ENCODE assay signal across 12 cellular contexts in the genomic region with DNA sequence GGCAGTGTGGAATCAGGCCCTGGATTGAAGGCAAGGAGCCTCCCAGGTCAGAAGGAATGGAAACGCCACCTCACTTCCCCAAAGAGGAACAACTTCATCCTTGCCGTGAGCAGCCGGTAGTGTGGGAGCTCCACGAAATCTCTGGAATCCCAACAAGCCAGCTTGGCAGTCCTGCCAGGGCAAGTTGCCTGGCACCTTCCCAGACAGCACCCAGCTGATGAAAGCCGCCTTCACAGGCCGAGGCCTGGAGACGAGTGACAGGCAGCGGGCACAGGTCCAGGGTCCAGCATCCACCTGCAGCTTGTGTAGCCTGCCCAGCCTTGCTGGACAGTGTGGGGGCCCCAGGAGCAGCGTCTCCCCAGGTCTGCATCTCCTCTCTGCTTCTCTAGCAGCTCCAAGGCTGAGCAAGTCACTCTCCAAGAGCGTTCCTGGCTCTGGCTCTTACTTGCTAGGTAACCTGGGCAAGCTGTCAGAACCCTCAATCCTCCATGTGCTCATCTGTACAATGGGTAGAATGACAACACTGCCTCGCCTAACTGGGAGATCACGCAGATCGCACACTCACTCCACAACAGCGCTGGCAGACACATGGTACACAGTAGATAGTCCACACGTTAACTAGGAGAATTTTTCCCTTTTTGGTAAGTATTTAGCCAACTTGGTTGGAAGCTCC. TPM values are rescaled to one million over a fixed set of nuclear protein-coding genes. Genes with fewer than 3 reads are reported as not detected.
A peak's percentile ranks its signal among the peaks of the same experiment; 100 is the strongest.
DNase-seq lines count a peak whose midpoint lies in the region; ATAC-seq and TF ChIP-seq lines count a peak whose summit lies in the region.
"Had no signal": no experiment of that assay in that cellular context is flagged by ENCODE, and none has a peak within 500 bp of the region (broad histone marks: within the 10 kb centered on the region; RNA-seq: fewer than 3 reads in every experiment).

No MANE protein-coding gene starts in this region.

- no peaks in the 10 kb centered on the region for H3K36me3 Mint-ChIP-seq in endothelial cell (ENCODE audit: low read depth, unreplicated experiment)
- no peaks in the 10 kb centered on the region for H3K36me3 Mint-ChIP-seq in naive thymus-derived CD4-positive, alpha-beta T cell

- H3K4me1 ChIP-seq in lung (ENCODE audit: control insufficient read depth in 2 of 2, insufficient read depth in 2 of 2, low read length in 2 of 2), result peaks cover 0 to 28% of the 10 kb centered on the region in 2 donors
- peaks cover 10% of the 10 kb centered on the region for H3K4me1 ChIP-seq in ovary (ENCODE audit: insufficient read depth)
- peaks cover 17% of the 10 kb centered on the region in 2 donors for H3K4me1 ChIP-seq in naive thymus-derived CD4-positive, alpha-beta T cell (ENCODE audit: control insufficient read depth in 2 of 2, insufficient read depth in 2 of 2, low read length in 2 of 2)

- intact Hi-C loops in ovary (cut with DNase I), result no loop called here
- intact Hi-C loops in naive thymus-derived CD4-positive, alpha-beta T cell (cut with micrococcal nuclease), result no loop called here

- TF ChIP-seq POLR2A in ovary (IDR thresholded peaks at IDR 0.05), result no peak

- H3K9me3 ChIP-seq in lung (ENCODE audit: control insufficient read depth in 2 of 2, insufficient read depth in 1 of 2, low read length in 1 of 2) (no peaks in the 10 kb centered on the region), ovary (no peaks in the 10 kb centered on the region)
- no peaks in the 10 kb centered on the region for H3K9me3 ChIP-seq in naive thymus-derived CD4-positive, alpha-beta T cell (ENCODE audit: control insufficient read depth in 2 of 3, low read length in 3 of 3)
- H3K9me3 ChIP-seq: vagina had no signal

- H3K4me1 Mint-ChIP-seq in endothelial cell (ENCODE audit: unreplicated experiment), result peaks cover 18% of the 10 kb centered on the region
- peaks cover 13 to 31% (median 22%) of the 10 kb centered on the region in 7 donors for H3K4me1 Mint-ChIP-seq in naive thymus-derived CD4-positive, alpha-beta T cell

- CTCF ChIA-PET in naive thymus-derived CD4-positive, alpha-beta T cell (lab: Charles Lee), result interaction anchor here (0.8 to 1.1 kb wide), 3 partner anchors 12 to 60 kb away, joined by 3 to 5 read pairs (median 3); no protein-coding TSS in a partner anchor

- H3K36me3 ChIP-seq in lung (ENCODE audit: control insufficient read depth in 2 of 2, insufficient read depth in 2 of 2, low read length in 2 of 2) (no peaks in the 10 kb centered on the region), ovary (no peaks in the 10 kb centered on the region)
- no peaks in the 10 kb centered on the region for H3K36me3 ChIP-seq in naive thymus-derived CD4-positive, alpha-beta T cell (ENCODE audit: control insufficient read depth in 2 of 3, insufficient read depth in 3 of 3, low read length in 3 of 3)
- H3K36me3 ChIP-seq: vagina had no signal

- H3K27ac ChIP-seq in lung (ENCODE audit: low read depth in 1 of 2, low read length in 1 of 2) (no peak overlapping the region), ovary (no peak overlapping the region)
- no peak overlapping the region for H3K27ac ChIP-seq in naive thymus-derived CD4-positive, alpha-beta T cell (ENCODE audit: low read depth, low read length)
- H3K27ac ChIP-seq: vagina had no signal

- POLR2A ChIA-PET in naive thymus-derived CD4-positive, alpha-beta T cell (lab: Charles Lee), result interaction anchor here (0.6 kb wide), 1 partner anchor 54 kb away, joined by 3 read pairs; no protein-coding TSS in a partner anchor

- DNase-seq in A172 (ENCODE audit: low spot score), result peak; percentile 47
- DNase-seq in NCI-H1694 (lab: John Stamatoyannopoulos, UW), result peak; percentile 23
- DNase-seq in endothelial cell (ENCODE audit: low spot score), result no peak
- peak; percentile 78 for DNase-seq in lung (ENCODE audit: low spot score)
- DNase-seq in ovary, result no peak
- no peak for DNase-seq in iPS-NIHi11 (ENCODE audit: low spot score)
- no peak for DNase-seq in naive thymus-derived CD4-positive, alpha-beta T cell
- DNase-seq in glomerular visceral epithelial cell (ENCODE audit: extremely low spot score), result no peak
- DNase-seq: activated gamma-delta T cell, NCI-H1930 had no signal

- H3K4me3 ChIP-seq in lung (no peak overlapping the region), ovary (no peak overlapping the region)
- H3K4me3 ChIP-seq in naive thymus-derived CD4-positive, alpha-beta T cell (ENCODE audit: low read length), result no peak overlapping the region
- H3K4me3 ChIP-seq: vagina had no signal

- 79 to 82% methylated on average over 15 of the region's 15 CpGs for WGBS in lung, 2 donors
- WGBS in ovary, 3 donors, result 68 to 75% (median 75%) methylated on average over 15 of the region's 15 CpGs

- no peaks in the 10 kb centered on the region for H3K27me3 ChIP-seq in lung (ENCODE audit: control insufficient read depth, insufficient read depth)
- H3K27me3 ChIP-seq in ovary, result no peaks in the 10 kb centered on the region
- no peaks in the 10 kb centered on the region for H3K27me3 ChIP-seq in naive thymus-derived CD4-positive, alpha-beta T cell (ENCODE audit: control insufficient read depth in 2 of 2, insufficient read depth in 2 of 2, low read length in 2 of 2)
- H3K27me3 ChIP-seq: vagina had no signal

- no peak overlapping the region for H3K27ac Mint-ChIP-seq in endothelial cell (ENCODE audit: unreplicated experiment)
- peak overlapping the region in 3 of 9 donors; percentile 72 to 89 (median 87) for H3K27ac Mint-ChIP-seq in naive thymus-derived CD4-positive, alpha-beta T cell

- H3K27me3 Mint-ChIP-seq in endothelial cell (ENCODE audit: unreplicated experiment), result peaks cover 18% of the 10 kb centered on the region
- H3K27me3 Mint-ChIP-seq in naive thymus-derived CD4-positive, alpha-beta T cell, result no peaks in the 10 kb centered on the region

- no peaks in the 10 kb centered on the region for H3K9me3 Mint-ChIP-seq in endothelial cell (ENCODE audit: unreplicated experiment)
- peaks cover 0 to 5% (median 0%) of the 10 kb centered on the region in 11 donors for H3K9me3 Mint-ChIP-seq in naive thymus-derived CD4-positive, alpha-beta T cell

- H3K4me3 Mint-ChIP-seq in endothelial cell (ENCODE audit: unreplicated experiment), result peak overlapping the region; percentile 66
- no peak overlapping the region for H3K4me3 Mint-ChIP-seq in naive thymus-derived CD4-positive, alpha-beta T cell

- TF ChIP-seq EP300 in ovary (IDR thresholded peaks at IDR 0.05), result no peak

- TF ChIP-seq CTCF in endothelial cell (IDR thresholded peaks at IDR 0.05; ENCODE audit: unreplicated experiment) (no peak), lung (IDR thresholded peaks at IDR 0.05; ENCODE audit: control extremely low read depth, extremely low read depth) (no peak), ovary (IDR thresholded peaks at IDR 0.05) (no peak)

- no peak for ATAC-seq in lung (ENCODE audit: insufficient read depth, low FRiP score)
- ATAC-seq in naive thymus-derived CD4-positive, alpha-beta T cell, result no peak
- ATAC-seq: activated CD4-positive, CD25-positive, alpha-beta regulatory T cell treated with anti-CD3 and anti-CD28 coated beads, Interleukin-2, amount 50 U/mL, for 24 hours had no signal

RNA-seq across cellular contexts. Expression of a gene that starts 43.0 kb away (rescaled TPM):
- total RNA-seq in A172 (2014; rRNA removed; shearing (Covaris generic)), result 44.2 and 55.3 TPM in 2 replicates
- total RNA-seq in endothelial cell (ENCODE audit: unreplicated experiment) (35.1 TPM), lung (10 to 100 TPM in 1 of 2 donors, 1 to 10 TPM in 1; 8.8 to 37.4 TPM), ovary (10 to 100 TPM in 4 of 7 donors, 1 to 10 TPM in 3; 8.2 to 16.3 (median 11.3) TPM)
- polyA plus RNA-seq in lung (10 to 100 TPM; 17.9 to 28.3 TPM), ovary (10 to 100 TPM in 1 of 2 donors, 1 to 10 TPM in 1; 6.4 to 20.7 TPM)
- 10 to 100 TPM in 1 of 5 experiments, 1 to 10 TPM in 4; 2.5 to 75.6 (median 3.4) TPM for total RNA-seq in naive thymus-derived CD4-positive, alpha-beta T cell
- polyA plus RNA-seq in naive thymus-derived CD4-positive, alpha-beta T cell, result 1 to 10 TPM; 4.9 to 6.2 TPM

Comparison
In these comparisons a context has a peak if more than half of its experiments do, and no peak if none do; other contexts are left out.
1. DNase-seq: peak in A172 (single experiment), NCI-H1694 (single experiment) and lung (single experiment); none in endothelial cell (single experiment), ovary (0 of 5), iPS-NIHi11 (single experiment), naive thymus-derived CD4-positive, alpha-beta T cell (0 of 9) and glomerular visceral epithelial cell (single experiment).